1 cellular context compared by ENCODE assay signal in genomic region chr20:36092424-36093024, GRCh38.
A peak's percentile ranks its signal among the peaks of the same experiment; 100 is the strongest.
TF ChIP-seq lines count a peak whose summit lies in the region.

No MANE protein-coding gene starts in this region.

TF ChIP-seq in HepG2, 621 proteins besides CTCF, POLR2A, EP300 and RAD21 (continued from another document and continues in another):
- TF ChIP-seq TRAFD1 (CRISPR knock-in tag; IDR thresholded peaks at IDR 0.05; ENCODE audit: borderline replicate concordance) (no peak), SP5 (CRISPR knock-in tag; IDR thresholded peaks at IDR 0.05; ENCODE audit: borderline replicate concordance, low read depth) (no peak), THAP7 (CRISPR knock-in tag; IDR thresholded peaks at IDR 0.05) (no peak), SP2 (CRISPR knock-in tag; IDR thresholded peaks at IDR 0.05) (no peak), MATR3 (CRISPR knock-in tag; IDR thresholded peaks at IDR 0.05) (no peak), MXD4 (CRISPR knock-in tag; IDR thresholded peaks at IDR 0.05) (no peak), ZNF891 (CRISPR knock-in tag; IDR thresholded peaks at IDR 0.05) (no peak), MAZ (IDR thresholded peaks at IDR 0.05; ENCODE audit: borderline replicate concordance, low read depth, low read length) (no peak), MAZ (CRISPR knock-in tag; IDR thresholded peaks at IDR 0.05; ENCODE audit: low read depth) (0 out of 2 replicates have a peak, but pooled peaks have one; percentile 22), SMC3 (IDR thresholded peaks at IDR 0.05; ENCODE audit: low read length) (no peak), ZNF432 (CRISPR knock-in tag; IDR thresholded peaks at IDR 0.05; ENCODE audit: borderline replicate concordance) (no peak), ZNF383 (CRISPR knock-in tag; IDR thresholded peaks at IDR 0.05; ENCODE audit: borderline replicate concordance) (no peak), ZNF234 (CRISPR knock-in tag; conservative IDR thresholded peaks at IDR 0.05) (no peak), ZNF570 (CRISPR knock-in tag; IDR thresholded peaks at IDR 0.05; ENCODE audit: borderline replicate concordance) (no peak), NFIC (IDR thresholded peaks at IDR 0.05; ENCODE audit: low read length) (no peak), ZHX1 (CRISPR knock-in tag; IDR thresholded peaks at IDR 0.05; ENCODE audit: low read depth) (0 out of 2 replicates have a peak, but pooled peaks have one; percentile 20), CSRNP1 (CRISPR knock-in tag; IDR thresholded peaks at IDR 0.05) (peak; percentile 54; the same call in 1 of the 2 replicates), ZBTB33 (CRISPR knock-in tag; IDR thresholded peaks at IDR 0.05) (no peak), NR3C1 (CRISPR knock-in tag; IDR thresholded peaks at IDR 0.05) (no peak), SP4 (CRISPR knock-in tag; IDR thresholded peaks at IDR 0.05) (no peak), ZNF724P (CRISPR knock-in tag; IDR thresholded peaks at IDR 0.05; ENCODE audit: borderline replicate concordance) (0 out of 2 replicates have a peak, but pooled peaks have one; percentile 25), PBX3 (CRISPR knock-in tag; IDR thresholded peaks at IDR 0.05; ENCODE audit: borderline replicate concordance) (no peak), ZNF550 (CRISPR knock-in tag; IDR thresholded peaks at IDR 0.05; ENCODE audit: borderline replicate concordance) (no peak), ZNF598 (CRISPR knock-in tag; IDR thresholded peaks at IDR 0.05; ENCODE audit: borderline replicate concordance) (no peak), ZNF276 (CRISPR knock-in tag; IDR thresholded peaks at IDR 0.05; ENCODE audit: low read depth) (no peak), ZNF609 (CRISPR knock-in tag; IDR thresholded peaks at IDR 0.05; ENCODE audit: borderline replicate concordance) (no peak), MIXL1 (CRISPR knock-in tag; IDR thresholded peaks at IDR 0.05) (no peak), ZSCAN21 (CRISPR knock-in tag; IDR thresholded peaks at IDR 0.05; ENCODE audit: borderline replicate concordance) (no peak)
